Comparison of ENCODE assay signal across 8 cellular contexts in genomic region chr5:57175586-57175985, GRCh38. TPM values are rescaled to one million over a fixed set of nuclear protein-coding genes. Genes with fewer than 3 reads are reported as not detected.
A peak's percentile ranks its signal among the peaks of the same experiment; 100 is the strongest.
DNase-seq lines count a peak whose midpoint lies in the region; ATAC-seq and TF ChIP-seq lines count a peak whose summit lies in the region.

No MANE protein-coding gene starts in this region.

- H2AFZ ChIP-seq in SK-N-SH (ENCODE audit: low read depth): no peak overlapping the region

- no peak for TF ChIP-seq RAD21 in SK-N-SH (IDR thresholded peaks at IDR 0.05; ENCODE audit: low read length)

- H3K9me3 Mint-ChIP-seq in T-helper 1 cell treated with Interleukin-12 subunit alpha and Interleukin-12 subunit beta and Interleukin-4 antibody, amounts not matched to agents 30 μg/mL and 1 μg/mL, for 36 hours: no peaks in the 10 kb centered on the region
- no peaks in the 10 kb centered on the region for H3K9me3 Mint-ChIP-seq in natural killer cell treated with Interleukin-12 subunit alpha and Interleukin-12 subunit beta and Interleukin-15 and Interleukin-18, amount 100 ng/mL, for 72 hours

- H3K4me3 ChIP-seq in SK-N-SH (ENCODE audit: low read depth in 2 of 2, low read length in 1 of 2) (peak overlapping the region; percentile 83 to 89), urinary bladder (ENCODE audit: low read depth, low read length) (peak overlapping the region; percentile 88)

- H3K27me3 ChIP-seq in SK-N-SH (ENCODE audit: insufficient read depth): no peaks in the 10 kb centered on the region

- no peak for TF ChIP-seq EP300 in SK-N-SH (IDR thresholded peaks at IDR 0.05; ENCODE audit: borderline replicate concordance in 1 of 2, low read depth in 1 of 2, low read length in 1 of 2)

- peak overlapping the region; percentile 98 for H3K9ac ChIP-seq in SK-N-SH

- CTCF ChIA-PET in SK-N-SH (lab: Yijun Ruan, JAX): interaction anchor here (1.7 kb wide), 1 partner anchor 905 kb away, joined by 7 read pairs; no protein-coding TSS in a partner anchor

- H3K9me3 ChIP-seq in SK-N-SH: no peaks in the 10 kb centered on the region

- ATAC-seq in SK-N-SH treated with all-trans-retinoic acid at 6 μM for 48 hours: no peak
- no peak for ATAC-seq in natural killer cell treated with Interleukin-12 subunit alpha and Interleukin-12 subunit beta and Interleukin-15 and Interleukin-18, amount 100 ng/mL, for 72 hours
- ATAC-seq in HG02623 (IDR thresholded peaks at IDR 0.05; ENCODE audit: unreplicated experiment): no peak

- H3K9me2 ChIP-seq in SK-N-SH: no peaks in the 10 kb centered on the region

- peaks cover 49% of the 10 kb centered on the region for H3K4me1 Mint-ChIP-seq in T-helper 1 cell treated with Interleukin-12 subunit alpha and Interleukin-12 subunit beta and Interleukin-4 antibody, amounts not matched to agents 30 μg/mL and 1 μg/mL, for 36 hours (ENCODE audit: low read depth)
- peaks cover 51 to 53% of the 10 kb centered on the region in 2 donors for H3K4me1 Mint-ChIP-seq in natural killer cell treated with Interleukin-12 subunit alpha and Interleukin-12 subunit beta and Interleukin-15 and Interleukin-18, amount 100 ng/mL, for 72 hours (ENCODE audit: low read depth in 2 of 2)

- DNase-seq in SK-N-SH: peak; percentile 15
- peak; percentile 34 for DNase-seq in effector CD4-positive, alpha-beta T cell
- no peak for DNase-seq in natural killer cell treated with Interleukin-12 subunit alpha and Interleukin-12 subunit beta and Interleukin-15 and Interleukin-18, amount 100 ng/mL, for 72 hours (ENCODE audit: low spot score)
- no peak for DNase-seq in KG1 (lab: John Stamatoyannopoulos, UW)

- H3K4me1 ChIP-seq in SK-N-SH (ENCODE audit: control insufficient read depth in 1 of 2, insufficient read depth in 2 of 2, low read depth in 1 of 2, low read length in 1 of 2) (peaks cover 0 to 10% of the 10 kb centered on the region in 2 experiments; a peak in 2 of 4 replicates), urinary bladder (ENCODE audit: insufficient read depth) (no peaks in the 10 kb centered on the region)

- peak overlapping the region; percentile 99 for H3K4me3 Mint-ChIP-seq in T-helper 1 cell treated with Interleukin-12 subunit alpha and Interleukin-12 subunit beta and Interleukin-4 antibody, amounts not matched to agents 30 μg/mL and 1 μg/mL, for 36 hours
- H3K4me3 Mint-ChIP-seq in natural killer cell treated with Interleukin-12 subunit alpha and Interleukin-12 subunit beta and Interleukin-15 and Interleukin-18, amount 100 ng/mL, for 72 hours: peak overlapping the region; percentile 98

- POLR2A ChIA-PET in SK-N-SH (lab: Yijun Ruan, JAX): no interaction called here

- H3K27me3 Mint-ChIP-seq in T-helper 1 cell treated with Interleukin-12 subunit alpha and Interleukin-12 subunit beta and Interleukin-4 antibody, amounts not matched to agents 30 μg/mL and 1 μg/mL, for 36 hours (ENCODE audit: low read depth): no peaks in the 10 kb centered on the region
- H3K27me3 Mint-ChIP-seq in natural killer cell treated with Interleukin-12 subunit alpha and Interleukin-12 subunit beta and Interleukin-15 and Interleukin-18, amount 100 ng/mL, for 72 hours: no peaks in the 10 kb centered on the region

- H3K36me3 Mint-ChIP-seq in T-helper 1 cell treated with Interleukin-12 subunit alpha and Interleukin-12 subunit beta and Interleukin-4 antibody, amounts not matched to agents 30 μg/mL and 1 μg/mL, for 36 hours (ENCODE audit: low read depth): peaks cover 45% of the 10 kb centered on the region
- peaks cover 22% of the 10 kb centered on the region for H3K36me3 Mint-ChIP-seq in natural killer cell treated with Interleukin-12 subunit alpha and Interleukin-12 subunit beta and Interleukin-15 and Interleukin-18, amount 100 ng/mL, for 72 hours

- peak overlapping the region; percentile 99 for H3K27ac Mint-ChIP-seq in T-helper 1 cell treated with Interleukin-12 subunit alpha and Interleukin-12 subunit beta and Interleukin-4 antibody, amounts not matched to agents 30 μg/mL and 1 μg/mL, for 36 hours
- H3K27ac Mint-ChIP-seq in natural killer cell treated with Interleukin-12 subunit alpha and Interleukin-12 subunit beta and Interleukin-15 and Interleukin-18, amount 100 ng/mL, for 72 hours: peak overlapping the region; percentile 97 to 99

- H3K36me3 ChIP-seq in SK-N-SH (replicated peaks in 1 of 2; ENCODE audit: control insufficient read depth in 1 of 2, insufficient read depth in 2 of 2, low read length in 1 of 2) (peaks cover 4 to 22% of the 10 kb centered on the region in 2 experiments), urinary bladder (ENCODE audit: insufficient read depth) (no peaks in the 10 kb centered on the region)

- 3% methylated on average over 5 of the region's 5 CpGs for WGBS in SK-N-SH (ENCODE audit: low lambda C conversion rate)
- under 1% methylated on average over 5 of the region's 5 CpGs for WGBS in urinary bladder

- H3K4me2 ChIP-seq in SK-N-SH: peak overlapping the region; percentile 85

- no peak for TF ChIP-seq CTCF in SK-N-SH (IDR thresholded peaks at IDR 0.05)

- H3K27ac ChIP-seq in SK-N-SH (ENCODE audit: low read depth in 2 of 2, low read length in 1 of 2) (peak overlapping the region in 1 of 2 experiments; percentile 98; a peak in 2 of 4 replicates), urinary bladder (ENCODE audit: low read depth) (no peak overlapping the region)

- peaks cover 55% of the 10 kb centered on the region for H4K20me1 ChIP-seq in SK-N-SH (ENCODE audit: insufficient read depth)

- H3K79me2 ChIP-seq in SK-N-SH (ENCODE audit: insufficient read depth): peaks cover 67% of the 10 kb centered on the region

- peaks cover 11% of the 10 kb centered on the region for H3F3A ChIP-seq in SK-N-SH (replicated peaks; ENCODE audit: insufficient read depth)

TF ChIP-seq in SK-N-SH, 30 proteins besides CTCF, POLR2A, EP300 and RAD21:
- no peak for TF ChIP-seq NRF1 (IDR thresholded peaks at IDR 0.05; ENCODE audit: low read depth, low read length)
- TF ChIP-seq PBX3 (IDR thresholded peaks at IDR 0.05): 0 out of 2 replicates have a peak, but pooled peaks have one; percentile 11

TF ChIP-seq in SK-N-SH treated with all-trans-retinoic acid at 6 μM for 48 hours, 23 proteins besides CTCF, POLR2A, EP300 and RAD21:
- TF ChIP-seq TCF4 (CRISPR knock-in tag; IDR thresholded peaks at IDR 0.05; ENCODE audit: borderline replicate concordance) (no peak), ZFP3 (CRISPR knock-in tag; IDR thresholded peaks at IDR 0.05) (no peak), RARB (CRISPR knock-in tag; IDR thresholded peaks at IDR 0.05) (no peak), PPARA (CRISPR knock-in tag; IDR thresholded peaks at IDR 0.05; ENCODE audit: borderline replicate concordance) (no peak), GLIS3 (CRISPR knock-in tag; IDR thresholded peaks at IDR 0.05) (no peak), ESRRG (CRISPR knock-in tag; IDR thresholded peaks at IDR 0.05) (no peak), ZNF70 (CRISPR knock-in tag; IDR thresholded peaks at IDR 0.05) (no peak), ZNF8 (CRISPR knock-in tag; IDR thresholded peaks at IDR 0.05) (no peak), BACH2 (CRISPR knock-in tag; IDR thresholded peaks at IDR 0.05; ENCODE audit: borderline replicate concordance) (no peak)

RNA-seq across cellular contexts. Expression of gene GPBP1, which starts 1.7 kb away (rescaled TPM):
- polyA plus RNA-seq in SK-N-SH (2012; rRNA removed) (11.4 and 14.2 TPM in 2 replicates), urinary bladder (41.4 TPM)
- 17.5 and 23.1 TPM in 2 replicates for polyA plus RNA-seq in SK-N-SH (2012; cell fraction: cytosol; rRNA removed)
- 10.6 and 23.1 TPM in 2 replicates for polyA plus RNA-seq in SK-N-SH (2012; cell fraction: nucleus; rRNA removed)
- total RNA-seq in natural killer cell treated with Interleukin-12 subunit alpha and Interleukin-12 subunit beta and Interleukin-15 and Interleukin-18, amount 100 ng/mL, for 72 hours: 10 to 100 TPM; 88.3 to 91.1 TPM
- total RNA-seq in urinary bladder: 174 TPM

Comparison
In these comparisons a context has a peak if more than half of its experiments do, and no peak if none do; other contexts are left out.
1. DNase-seq: peak in SK-N-SH (single experiment) and effector CD4-positive, alpha-beta T cell (single experiment); none in natural killer cell treated with Interleukin-12 subunit alpha and Interleukin-12 subunit beta and Interleukin-15 and Interleukin-18, amount 100 ng/mL, for 72 hours (single experiment) and KG1 (single experiment).